ENCODE assay signal across 8 cellular contexts in the genomic region with DNA sequence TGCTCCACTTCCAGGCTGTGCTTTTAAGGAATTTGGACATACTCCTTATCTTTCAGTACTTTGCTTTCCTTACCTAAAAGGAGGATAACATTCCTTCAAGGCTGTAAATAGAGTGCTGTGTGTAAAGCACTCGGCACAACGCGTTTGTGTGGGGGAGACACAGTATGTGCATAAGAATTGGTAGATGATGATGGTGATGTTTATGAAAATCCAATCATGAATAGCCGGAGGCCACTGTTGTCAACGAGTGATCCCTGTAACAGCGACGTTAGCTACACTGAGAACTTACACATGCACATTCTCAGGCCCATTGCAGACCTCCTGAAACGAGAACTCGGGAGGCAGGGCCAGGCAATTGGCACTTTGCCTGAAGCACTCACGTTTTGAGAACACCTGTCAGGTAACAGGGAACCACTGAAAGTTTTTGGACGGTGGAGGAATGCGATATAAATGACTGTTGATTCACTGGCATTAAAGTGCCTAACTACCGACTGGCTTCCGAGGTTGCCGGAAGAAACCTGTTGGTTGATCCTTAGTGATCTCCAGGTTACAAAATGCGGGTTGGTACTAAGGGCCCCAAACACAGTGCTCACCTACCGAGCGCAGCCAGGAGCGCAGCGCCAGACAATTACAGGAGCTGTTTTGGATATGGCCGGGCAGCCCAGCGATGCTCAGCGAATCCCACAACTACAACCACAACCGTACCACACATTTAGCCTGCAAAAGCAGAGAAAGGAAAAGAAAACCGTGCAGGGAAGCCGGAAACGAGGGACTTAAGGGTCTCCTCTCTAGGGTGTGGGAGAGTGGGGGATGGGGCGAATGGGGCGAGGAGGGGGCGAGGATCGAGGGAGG. TPM values are rescaled to one million over a fixed set of nuclear protein-coding genes. Genes with fewer than 3 reads are reported as not detected.
DNase-seq lines count a peak whose midpoint lies in the region; ATAC-seq, FAIRE-seq and TF ChIP-seq lines count a peak whose summit lies in the region.

No MANE protein-coding gene starts in this region.

- WGBS in K562 (ENCODE audit: insufficient coverage, low coverage, missing lambda C conversion rate): 59% methylated on average over 22 of the region's 31 CpGs

- peak overlapping the region; percentile 83 for H3K4me3 Mint-ChIP-seq in stimulated activated memory B cell treated with anti-CD40 and anti-IgM and Interleukin-4, amounts not matched to agents 10 μg/mL and 1 μg/mL and 100 μg/mL, for 72 hours

- FAIRE-seq in K562 (lab: Jason Lieb, UNC): no peak
- FAIRE-seq in GM12892 (lab: Jason Lieb, UNC): no peak

- no peaks in the 10 kb centered on the region for H3K27me3 Mint-ChIP-seq in stimulated activated memory B cell treated with anti-CD40 and anti-IgM and Interleukin-4, amounts not matched to agents 10 μg/mL and 1 μg/mL and 100 μg/mL, for 72 hours

- ATAC-seq in K562 (peak; percentile 0; the same call in 2 of the 3 replicates), HG02678 (IDR thresholded peaks at IDR 0.05; ENCODE audit: unreplicated experiment) (no peak), HG02973 (IDR thresholded peaks at IDR 0.05; ENCODE audit: unreplicated experiment) (no peak)
- peak; percentile 0 for ATAC-seq in stimulated activated memory B cell treated with anti-CD40 and anti-IgM and Interleukin-4, amounts not matched to agents 10 μg/mL and 1 μg/mL and 100 μg/mL, for 72 hours

- CTCF ChIA-PET in K562 (lab: Yijun Ruan, JAX; ENCODE audit: low intra/inter-chr PET ratio): interaction anchor here (0.5 kb wide), 1 partner anchor 744 kb away, joined by 3 read pairs; no protein-coding TSS in a partner anchor

- peak overlapping the region; percentile 89 for H3K27ac Mint-ChIP-seq in stimulated activated memory B cell treated with anti-CD40 and anti-IgM and Interleukin-4, amounts not matched to agents 10 μg/mL and 1 μg/mL and 100 μg/mL, for 72 hours

- no peak for TF ChIP-seq POLR2A in K562 (conservative IDR thresholded peaks at IDR 0.05)
- no peak for TF ChIP-seq POLR2A in GM12892 (IDR thresholded peaks at IDR 0.05; ENCODE audit: low read depth, low read length)

- no peaks in the 10 kb centered on the region for H3K27me3 ChIP-seq in K562 (ENCODE audit: control insufficient read depth in 2 of 2, insufficient read depth in 2 of 2, low read length in 2 of 2)

- peak overlapping the region; percentile 77 to 94 for H3K9ac ChIP-seq in K562 (ENCODE audit: insufficient read depth in 1 of 2, low read depth in 2 of 2, low read length in 2 of 2)

- H3K9me1 ChIP-seq in K562 (ENCODE audit: control insufficient read depth, insufficient read depth, low read length): no peaks in the 10 kb centered on the region

- H3K36me3 Mint-ChIP-seq in stimulated activated memory B cell treated with anti-CD40 and anti-IgM and Interleukin-4, amounts not matched to agents 10 μg/mL and 1 μg/mL and 100 μg/mL, for 72 hours: peaks cover 7% of the 10 kb centered on the region

- no peak for TF ChIP-seq RAD21 in K562 (CRISPR knock-in tag; conservative IDR thresholded peaks at IDR 0.05 in 1 of 2, IDR thresholded peaks at IDR 0.05 in 1 of 2)

- intact Hi-C loops in K562 (cut with micrococcal nuclease): loop anchor here (5.0 kb wide), 1 partner anchor 136 kb away; no protein-coding TSS in a partner anchor

- POLR2A ChIA-PET in K562 (lab: Yijun Ruan, JAX): interaction anchor here (0.6 to 1.8 kb wide), 9 partner anchors 8 to 693 kb away, joined by 3 to 10 read pairs (median 3); no protein-coding TSS in a partner anchor

- H3K4me1 Mint-ChIP-seq in stimulated activated memory B cell treated with anti-CD40 and anti-IgM and Interleukin-4, amounts not matched to agents 10 μg/mL and 1 μg/mL and 100 μg/mL, for 72 hours: peaks cover 19% of the 10 kb centered on the region

- H4K20me1 ChIP-seq in K562 (replicated peaks; ENCODE audit: control insufficient read depth, insufficient read depth, low read length): peaks cover 9% of the 10 kb centered on the region

- no peaks in the 10 kb centered on the region for H3K9me3 ChIP-seq in K562 (replicated peaks; ENCODE audit: control insufficient read depth, insufficient read depth, low read depth, low read length)

- H3K4me2 ChIP-seq in K562 (ENCODE audit: insufficient read depth, low read length): peak overlapping the region; percentile 78

- peaks cover 6% of the 10 kb centered on the region; the same call in 1 of the 3 replicates for H3K36me3 ChIP-seq in K562 (ENCODE audit: control insufficient read depth, insufficient read depth, low read length)

- H3K4me1 ChIP-seq in K562 (replicated peaks in 1 of 2; ENCODE audit: control insufficient read depth in 2 of 2, insufficient read depth in 2 of 2, low read length in 2 of 2): peaks cover 9 to 13% of the 10 kb centered on the region in 2 experiments; a peak in 4 of 5 replicates

- in situ Hi-C loops in K562 (cut with MboI): no loop called here

- peaks cover 35% of the 10 kb centered on the region for H3K79me2 ChIP-seq in K562 (ENCODE audit: control insufficient read depth, insufficient read depth, low read length)

- peak; percentile 31 for DNase-seq in D341Med (ENCODE audit: low spot score)
- peak; percentile 52 for DNase-seq in NCI-H1105 (lab: John Stamatoyannopoulos, UW)
- no peak for DNase-seq in K562 (ENCODE audit: extremely low read depth in 1 of 4, low spot score in 3 of 4)
- peak; percentile 66 for DNase-seq in inferior parietal cortex (ENCODE audit: extremely low spot score)
- no peak for DNase-seq in GM12892 (ENCODE audit: insufficient read length)

- peak overlapping the region; percentile 65 for H3K4me3 ChIP-seq in K562

- H3K27ac ChIP-seq in K562 (ENCODE audit: extremely low read depth, low read depth, low read length): peak overlapping the region; percentile 82

- peak overlapping the region; percentile 90 for H2AFZ ChIP-seq in K562 (ENCODE audit: low read depth, low read length)

- BruUV-seq in K562 (replicated peaks; lab: Mats Ljungman, UMichigan): no TSS peak

- no peak for TF ChIP-seq CTCF in K562 (IDR thresholded peaks at IDR 0.05 in 2 of 3, conservative IDR thresholded peaks at IDR 0.05 in 1 of 3; ENCODE audit: insufficient read depth in 2 of 3, low read depth in 1 of 3, low read length in 3 of 3)

- TF ChIP-seq EP300 in K562 (IDR thresholded peaks at IDR 0.05; ENCODE audit: low read length): no peak

- H3K9me3 Mint-ChIP-seq in stimulated activated memory B cell treated with anti-CD40 and anti-IgM and Interleukin-4, amounts not matched to agents 10 μg/mL and 1 μg/mL and 100 μg/mL, for 72 hours: peaks cover 2% of the 10 kb centered on the region

TF ChIP-seq in K562, 482 proteins besides CTCF, POLR2A, EP300 and RAD21 (continues in another document):
- no peak for TF ChIP-seq ZNF232 (CRISPR knock-in tag; IDR thresholded peaks at IDR 0.05)
- TF ChIP-seq EP400 (IDR thresholded peaks at IDR 0.05): 0 out of 2 replicates have a peak, but pooled peaks have one; percentile 22
- TF ChIP-seq SREBF1 (IDR thresholded peaks at IDR 0.05; ENCODE audit: borderline replicate concordance, low read depth, low read length): no peak
- TF ChIP-seq, protein P1, sequence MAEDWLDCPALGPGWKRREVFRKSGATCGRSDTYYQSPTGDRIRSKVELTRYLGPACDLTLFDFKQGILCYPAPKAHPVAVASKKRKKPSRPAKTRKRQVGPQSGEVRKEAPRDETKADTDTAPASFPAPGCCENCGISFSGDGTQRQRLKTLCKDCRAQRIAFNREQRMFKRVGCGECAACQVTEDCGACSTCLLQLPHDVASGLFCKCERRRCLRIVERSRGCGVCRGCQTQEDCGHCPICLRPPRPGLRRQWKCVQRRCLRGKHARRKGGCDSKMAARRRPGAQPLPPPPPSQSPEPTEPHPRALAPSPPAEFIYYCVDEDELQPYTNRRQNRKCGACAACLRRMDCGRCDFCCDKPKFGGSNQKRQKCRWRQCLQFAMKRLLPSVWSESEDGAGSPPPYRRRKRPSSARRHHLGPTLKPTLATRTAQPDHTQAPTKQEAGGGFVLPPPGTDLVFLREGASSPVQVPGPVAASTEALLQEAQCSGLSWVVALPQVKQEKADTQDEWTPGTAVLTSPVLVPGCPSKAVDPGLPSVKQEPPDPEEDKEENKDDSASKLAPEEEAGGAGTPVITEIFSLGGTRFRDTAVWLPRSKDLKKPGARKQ (CRISPR knock-in tag; IDR thresholded peaks at IDR 0.05): 0 out of 2 replicates have a peak, but pooled peaks have one; percentile 20
- TF ChIP-seq, protein P2, sequence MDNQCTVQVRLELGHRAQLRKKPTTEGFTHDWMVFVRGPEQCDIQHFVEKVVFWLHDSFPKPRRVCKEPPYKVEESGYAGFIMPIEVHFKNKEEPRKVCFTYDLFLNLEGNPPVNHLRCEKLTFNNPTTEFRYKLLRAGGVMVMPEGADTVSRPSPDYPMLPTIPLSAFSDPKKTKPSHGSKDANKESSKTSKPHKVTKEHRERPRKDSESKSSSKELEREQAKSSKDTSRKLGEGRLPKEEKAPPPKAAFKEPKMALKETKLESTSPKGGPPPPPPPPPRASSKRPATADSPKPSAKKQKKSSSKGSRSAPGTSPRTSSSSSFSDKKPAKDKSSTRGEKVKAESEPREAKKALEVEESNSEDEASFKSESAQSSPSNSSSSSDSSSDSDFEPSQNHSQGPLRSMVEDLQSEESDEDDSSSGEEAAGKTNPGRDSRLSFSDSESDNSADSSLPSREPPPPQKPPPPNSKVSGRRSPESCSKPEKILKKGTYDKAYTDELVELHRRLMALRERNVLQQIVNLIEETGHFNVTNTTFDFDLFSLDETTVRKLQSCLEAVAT (IDR thresholded peaks at IDR 0.05): 0 out of 4 replicates have a peak, but pooled peaks of 1 of the 2 experiments have one; percentile 46
- peak; percentile 62; the same call in 1 of the 2 replicates for TF ChIP-seq NFRKB (IDR thresholded peaks at IDR 0.05; ENCODE audit: low read depth)
- TF ChIP-seq ELF2 (CRISPR knock-in tag; IDR thresholded peaks at IDR 0.05): no peak

RNA-seq across cellular contexts. Expression of a gene that starts 1.0 kb away (rescaled TPM):
- 111 and 172 TPM in 2 replicates for total RNA-seq in K562 (2011; cell fraction: chromatin; rRNA removed; ENCODE audit: low replicate concordance)
- total RNA-seq in K562 (2011; cell fraction: nucleolus; rRNA removed): 52.4 and 63.6 TPM in 2 replicates
- 100 and 133 TPM in 2 replicates for total RNA-seq in K562 (2011; cell fraction: nucleoplasm; rRNA removed)
- 48.8 and 50.2 TPM in 2 replicates for total RNA-seq in K562 (2014; rRNA removed)
- 45.7 and 49.1 TPM in 2 replicates for total RNA-seq in K562 (2014; rRNA removed; fragmentation: Illumina TruSeq; extraction: Trizol)
- 51.4 and 58.4 TPM in 2 replicates for total RNA-seq in K562 (2015; rRNA removed; fragmentation: Illumina TruSeq; extraction: Trizol)
- total RNA-seq in K562 (2021): 64.1 and 72.8 TPM in 2 replicates
- polyA plus RNA-seq in K562 (2011; rRNA removed): 42.4 and 51.4 TPM in 2 replicates
- polyA plus RNA-seq in K562 (2011; cell fraction: cytosol; rRNA removed): 26.1 and 28.9 TPM in 2 replicates
- 96.3 and 105 TPM in 2 replicates for polyA plus RNA-seq in K562 (2011; cell fraction: nucleus; rRNA removed)
- 42.4 and 73.8 TPM in 2 replicates for polyA plus RNA-seq in K562 (2012)
- 68.8 and 76.4 TPM in 2 replicates for polyA plus RNA-seq in K562 (2014; fragmentation: Illumina TruSeq; extraction: Trizol)
- 1 to 10 TPM; 7.6 to 7.8 TPM for polyA plus RNA-seq in K562 (2014; fragmentation: Nextera tagmentation; extraction: Ambion mirVana)
- 44.5 and 50.6 TPM in 2 replicates for polyA plus RNA-seq in K562 (2014; rRNA removed)
- 93.2 and 93.9 TPM in 2 replicates for polyA minus RNA-seq in K562 (2011; rRNA and poly(A)+ RNA removed)
- 37.0 and 44.3 TPM in 2 replicates for polyA minus RNA-seq in K562 (2011; cell fraction: cytosol; rRNA and poly(A)+ RNA removed)
- 83.3 and 132 TPM in 2 replicates for polyA minus RNA-seq in K562 (2011; cell fraction: nucleus; rRNA and poly(A)+ RNA removed)
- polyA plus RNA-seq in GM12892 (2012; ENCODE audit: missing spikeins): 3.9 TPM

Comparison
In these comparisons a context has a peak if more than half of its experiments do, and no peak if none do; other contexts are left out.
1. DNase-seq: peak in D341Med (single experiment), NCI-H1105 (single experiment) and inferior parietal cortex (single experiment); none in K562 (0 of 4) and GM12892 (single experiment).
2. ATAC-seq: peak in K562 (single experiment) and stimulated activated memory B cell treated with anti-CD40 and anti-IgM and Interleukin-4, amounts not matched to agents 10 μg/mL and 1 μg/mL and 100 μg/mL, for 72 hours (single experiment); none in HG02678 (single experiment) and HG02973 (single experiment).